Comparison of ENCODE assay signal across 20 cellular contexts in genomic region chr3:177795866-177796265, GRCh38.
"Had no signal": no experiment of that assay in that cellular context is flagged by ENCODE, and none has a peak within 500 bp of the region (broad histone marks: within the 10 kb centered on the region; RNA-seq: fewer than 3 reads in every experiment).

No MANE protein-coding gene starts in this region.

- DNase-seq: activated CD4-positive, alpha-beta memory T cell treated with anti-CD3 and anti-CD28 coated beads for 36 hours; activated CD4-positive, CD25-positive, alpha-beta regulatory T cell treated with anti-CD3 and anti-CD28 coated beads, Interleukin-2, amount 50 U/mL, for 72 hours; activated naive CD4-positive, alpha-beta T cell; anterior cingulate cortex; central memory CD4-positive, alpha-beta T cell; colonic mucosa; foreskin keratinocyte; hypothalamus; islet precursor cell; left colon; lower lobe of right lung; naive thymus-derived CD8-positive, alpha-beta T cell; stimulated activated CD4-positive, alpha-beta T cell treated with anti-CD3 and anti-CD28 coated beads, Interleukin-4, amount 100 ng/mL, for 24 hours; substantia nigra; tibial artery had no signal

- H3K27ac Mint-ChIP-seq: activated CD4-positive, alpha-beta memory T cell treated with anti-CD3 and anti-CD28 coated beads for 36 hours; brain; naive thymus-derived CD8-positive, alpha-beta T cell; stimulated activated effector memory CD8-positive, alpha-beta T cell treated with anti-CD3 and anti-CD28 coated beads, Interleukin-12 subunit alpha, Interleukin-12 subunit beta, amount 100 ng/mL, for 72 hours; T-helper 1 cell treated with Interleukin-12 subunit alpha and Interleukin-12 subunit beta and Interleukin-4 antibody, amounts not matched to agents 30 μg/mL and 1 μg/mL, for 36 hours had no signal

- H3K27me3 Mint-ChIP-seq: activated CD4-positive, alpha-beta memory T cell treated with anti-CD3 and anti-CD28 coated beads for 36 hours; brain; naive thymus-derived CD8-positive, alpha-beta T cell had no signal

- H3K9me3 Mint-ChIP-seq: activated CD4-positive, alpha-beta memory T cell treated with anti-CD3 and anti-CD28 coated beads for 36 hours; brain; T-helper 1 cell treated with Interleukin-12 subunit alpha and Interleukin-12 subunit beta and Interleukin-4 antibody, amounts not matched to agents 30 μg/mL and 1 μg/mL, for 36 hours had no signal

- H3K36me3 Mint-ChIP-seq: activated CD4-positive, alpha-beta memory T cell treated with anti-CD3 and anti-CD28 coated beads for 36 hours; brain; naive thymus-derived CD8-positive, alpha-beta T cell; stimulated activated effector memory CD8-positive, alpha-beta T cell treated with anti-CD3 and anti-CD28 coated beads, Interleukin-12 subunit alpha, Interleukin-12 subunit beta, amount 100 ng/mL, for 72 hours had no signal

- H3K4me3 Mint-ChIP-seq: activated CD4-positive, alpha-beta memory T cell treated with anti-CD3 and anti-CD28 coated beads for 36 hours; activated T-helper 1 cell treated with anti-CD3 and anti-CD28 coated beads, Interleukin-12 subunit alpha, Interleukin-12 subunit beta, Interleukin-2, Interleukin-4 antibody, amounts not matched to agents 30 ng/mL and 10 ng/mL and 1 ng/mL, durations not matched to agents 14 hours and 24 hours and 36 hours; brain; naive thymus-derived CD8-positive, alpha-beta T cell; stimulated activated effector memory CD8-positive, alpha-beta T cell treated with anti-CD3 and anti-CD28 coated beads, Interleukin-12 subunit alpha, Interleukin-12 subunit beta, amount 100 ng/mL, for 72 hours; T-helper 1 cell treated with Interleukin-12 subunit alpha and Interleukin-12 subunit beta and Interleukin-4 antibody, amounts not matched to agents 30 μg/mL and 1 μg/mL, for 36 hours had no signal

- ATAC-seq: foreskin keratinocyte; left colon; lower lobe of right lung; naive thymus-derived CD8-positive, alpha-beta T cell; sciatic nerve; stimulated activated effector memory CD8-positive, alpha-beta T cell treated with anti-CD3 and anti-CD28 coated beads, Interleukin-12 subunit alpha, Interleukin-12 subunit beta, amount 100 ng/mL, for 72 hours had no signal
